ENCODE assay signal across 20 cellular contexts in the genomic region with DNA sequence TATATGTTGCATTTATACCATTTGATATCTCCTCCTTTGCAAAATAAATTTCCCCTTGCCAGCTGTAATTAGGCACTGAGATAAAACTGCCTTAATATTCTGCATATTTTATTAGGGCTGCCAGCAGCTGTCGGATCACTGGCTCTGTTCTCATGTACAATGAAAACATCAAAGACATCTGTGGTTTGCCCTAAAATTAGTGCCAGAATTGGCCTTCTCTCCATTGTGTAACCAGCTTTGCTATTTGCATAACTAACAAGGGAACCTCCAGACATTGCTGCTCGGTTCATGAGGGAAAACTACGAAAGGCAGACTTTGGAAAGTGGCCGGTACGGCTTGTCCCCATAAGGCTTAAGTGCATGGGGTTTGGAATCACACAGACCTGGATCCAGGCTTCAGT. TPM values are rescaled to one million over a fixed set of nuclear protein-coding genes. Genes with fewer than 3 reads are reported as not detected.
DNase-seq lines count a peak whose midpoint lies in the region; ATAC-seq, FAIRE-seq and TF ChIP-seq lines count a peak whose summit lies in the region.
"Had no signal": no experiment of that assay in that cellular context is flagged by ENCODE, and none has a peak within 500 bp of the region (broad histone marks: within the 10 kb centered on the region; RNA-seq: fewer than 3 reads in every experiment).

No MANE protein-coding gene starts in this region.

- no peaks in the 10 kb centered on the region for H4K20me1 ChIP-seq in neural progenitor cell (ENCODE audit: low read depth)

- H3K36me3 ChIP-seq in neural progenitor cell = no peaks in the 10 kb centered on the region
- H3K36me3 ChIP-seq: heart right ventricle had no signal

- no peaks in the 10 kb centered on the region for H3K9me3 Mint-ChIP-seq in stimulated activated naive B cell treated with anti-CD40 and anti-IgM and Interleukin-4, amounts not matched to agents 10 μg/mL and 1 μg/mL and 100 μg/mL, for 72 hours
- no peaks in the 10 kb centered on the region for H3K9me3 Mint-ChIP-seq in neural progenitor cell
- H3K9me3 Mint-ChIP-seq: HFFc6, neural crest cell had no signal

- H3K4me1 ChIP-seq in neural progenitor cell = peaks cover 10% of the 10 kb centered on the region
- H3K4me1 ChIP-seq: Caco-2 had no signal

- no peaks in the 10 kb centered on the region for H3K36me3 Mint-ChIP-seq in stimulated activated naive B cell treated with anti-CD40 and anti-IgM and Interleukin-4, amounts not matched to agents 10 μg/mL and 1 μg/mL and 100 μg/mL, for 72 hours
- no peaks in the 10 kb centered on the region for H3K36me3 Mint-ChIP-seq in neural progenitor cell

- H3K9ac ChIP-seq in neural progenitor cell = no peak overlapping the region

- H3K4me1 Mint-ChIP-seq in stimulated activated naive B cell treated with anti-CD40 and anti-IgM and Interleukin-4, amounts not matched to agents 10 μg/mL and 1 μg/mL and 100 μg/mL, for 72 hours = peaks cover 9 to 20% of the 10 kb centered on the region in 2 donors
- H3K4me1 Mint-ChIP-seq in neural progenitor cell = peaks cover 16% of the 10 kb centered on the region
- H3K4me1 Mint-ChIP-seq: neural crest cell had no signal

- no peak overlapping the region for H3K27ac Mint-ChIP-seq in stimulated activated naive B cell treated with anti-CD40 and anti-IgM and Interleukin-4, amounts not matched to agents 10 μg/mL and 1 μg/mL and 100 μg/mL, for 72 hours
- H3K27ac Mint-ChIP-seq in neural progenitor cell = no peak overlapping the region
- H3K27ac Mint-ChIP-seq: activated CD4-positive, alpha-beta memory T cell treated with anti-CD3 and anti-CD28 coated beads, Interleukin-2, amount 10 ng/mL, durations not matched to agents 7 days and 5 days; HFFc6 had no signal

- no peak for FAIRE-seq in urothelium cell line (lab: Jason Lieb, UNC)
- FAIRE-seq: endothelial cell of umbilical vein, TTC549 had no signal

- H3K4me3 ChIP-seq in fibroblast of the aortic adventitia (ENCODE audit: low read depth, low read length) (no peak overlapping the region), neural progenitor cell (no peak overlapping the region)
- H3K4me3 ChIP-seq: heart right ventricle, skin epidermis had no signal

- no peak for TF ChIP-seq CTCF in fibroblast of the aortic adventitia (IDR thresholded peaks at IDR 0.05; ENCODE audit: insufficient read depth, low read length)
- no peak for TF ChIP-seq CTCF in neural progenitor cell (IDR thresholded peaks at IDR 0.05)

- H3K4me2 ChIP-seq in neural progenitor cell = no peak overlapping the region

- H3K4me3 Mint-ChIP-seq in stimulated activated naive B cell treated with anti-CD40 and anti-IgM and Interleukin-4, amounts not matched to agents 10 μg/mL and 1 μg/mL and 100 μg/mL, for 72 hours = no peak overlapping the region
- no peak overlapping the region for H3K4me3 Mint-ChIP-seq in neural progenitor cell
- H3K4me3 Mint-ChIP-seq: activated CD4-positive, alpha-beta memory T cell treated with anti-CD3 and anti-CD28 coated beads, Interleukin-2, amount 10 ng/mL, durations not matched to agents 7 days and 5 days; HFFc6; neural crest cell had no signal

- H3K9me3 ChIP-seq in neural progenitor cell (ENCODE audit: low read depth) = no peaks in the 10 kb centered on the region
- H3K9me3 ChIP-seq: Caco-2, heart right ventricle had no signal

- no peaks in the 10 kb centered on the region for H3F3A ChIP-seq in neural progenitor cell (ENCODE audit: low read depth)

- H3K27me3 ChIP-seq in neural progenitor cell = no peaks in the 10 kb centered on the region
- H3K27me3 ChIP-seq: heart right ventricle had no signal

- DNase-seq in NCI-H1105 treated with DMSO at 0.1 percent for 48 hours (lab: John Stamatoyannopoulos, UW) (peak; percentile 6), NCI-H1105 (lab: John Stamatoyannopoulos, UW) (no peak), NOMO-1 treated with dmso at 0.1 percent for 144 hours (lab: John Stamatoyannopoulos, UW; ENCODE audit: unreplicated experiment) (peak; percentile 13), fibroblast of the aortic adventitia (ENCODE audit: low read depth) (peak; percentile 9), urothelium cell line (ENCODE audit: low spot score) (no peak), kidney glomerular epithelial cell (lab: John Stamatoyannopoulos, UW) (no peak), neural progenitor cell (ENCODE audit: low spot score) (no peak)
- no peak for DNase-seq in stimulated activated naive B cell treated with anti-CD40 and anti-IgM and Interleukin-4, amounts not matched to agents 10 μg/mL and 1 μg/mL and 100 μg/mL, for 72 hours
- DNase-seq: activated CD4-positive, alpha-beta memory T cell treated with anti-CD3 and anti-CD28 coated beads, Interleukin-2, amount 10 ng/mL, durations not matched to agents 7 days and 5 days; activated naive CD4-positive, alpha-beta T cell; Caco-2; cerebellar nuclear complex; heart right ventricle; HFFc6; NCI-H446 treated with DMSO at 0.1 percent for 48 hours had no signal

- H3K27me3 Mint-ChIP-seq in stimulated activated naive B cell treated with anti-CD40 and anti-IgM and Interleukin-4, amounts not matched to agents 10 μg/mL and 1 μg/mL and 100 μg/mL, for 72 hours = no peaks in the 10 kb centered on the region
- H3K27me3 Mint-ChIP-seq in neural progenitor cell (ENCODE audit: insufficient read depth, low read depth) = peaks cover 2% of the 10 kb centered on the region
- H3K27me3 Mint-ChIP-seq: activated CD4-positive, alpha-beta memory T cell treated with anti-CD3 and anti-CD28 coated beads, Interleukin-2, amount 10 ng/mL, durations not matched to agents 7 days and 5 days had no signal

- no peak overlapping the region for H2AFZ ChIP-seq in neural progenitor cell (replicated peaks)

- H3K79me2 ChIP-seq in neural progenitor cell (ENCODE audit: low read depth) = no peaks in the 10 kb centered on the region

- no peak overlapping the region for H3K27ac ChIP-seq in neural progenitor cell
- H3K27ac ChIP-seq: heart right ventricle had no signal

- ATAC-seq in stimulated activated naive B cell treated with anti-CD40 and anti-IgM and Interleukin-4, amounts not matched to agents 10 μg/mL and 1 μg/mL and 100 μg/mL, for 72 hours (replicated peaks) = peak; percentile 27 to 55
- ATAC-seq: left lobe of liver had no signal

RNA-seq across cellular contexts. Expression of a gene that starts 45.5 kb away (rescaled TPM):
- total RNA-seq in fibroblast of the aortic adventitia (ENCODE audit: low replicate concordance) (42.6 and 72.4 TPM in 2 replicates), neural progenitor cell (ENCODE audit: low replicate concordance) (78.8 and 114 TPM in 2 replicates)

Comparison
In these comparisons a context has a peak if more than half of its experiments do, and no peak if none do; other contexts are left out.
1. DNase-seq: peak in NCI-H1105 treated with DMSO at 0.1 percent for 48 hours (single experiment), NOMO-1 treated with dmso at 0.1 percent for 144 hours (single experiment) and fibroblast of the aortic adventitia (single experiment); none in NCI-H1105 (single experiment), stimulated activated naive B cell treated with anti-CD40 and anti-IgM and Interleukin-4, amounts not matched to agents 10 μg/mL and 1 μg/mL and 100 μg/mL, for 72 hours (single experiment), urothelium cell line (single experiment), kidney glomerular epithelial cell (single experiment) and neural progenitor cell (single experiment).